In the genomic region with DNA sequence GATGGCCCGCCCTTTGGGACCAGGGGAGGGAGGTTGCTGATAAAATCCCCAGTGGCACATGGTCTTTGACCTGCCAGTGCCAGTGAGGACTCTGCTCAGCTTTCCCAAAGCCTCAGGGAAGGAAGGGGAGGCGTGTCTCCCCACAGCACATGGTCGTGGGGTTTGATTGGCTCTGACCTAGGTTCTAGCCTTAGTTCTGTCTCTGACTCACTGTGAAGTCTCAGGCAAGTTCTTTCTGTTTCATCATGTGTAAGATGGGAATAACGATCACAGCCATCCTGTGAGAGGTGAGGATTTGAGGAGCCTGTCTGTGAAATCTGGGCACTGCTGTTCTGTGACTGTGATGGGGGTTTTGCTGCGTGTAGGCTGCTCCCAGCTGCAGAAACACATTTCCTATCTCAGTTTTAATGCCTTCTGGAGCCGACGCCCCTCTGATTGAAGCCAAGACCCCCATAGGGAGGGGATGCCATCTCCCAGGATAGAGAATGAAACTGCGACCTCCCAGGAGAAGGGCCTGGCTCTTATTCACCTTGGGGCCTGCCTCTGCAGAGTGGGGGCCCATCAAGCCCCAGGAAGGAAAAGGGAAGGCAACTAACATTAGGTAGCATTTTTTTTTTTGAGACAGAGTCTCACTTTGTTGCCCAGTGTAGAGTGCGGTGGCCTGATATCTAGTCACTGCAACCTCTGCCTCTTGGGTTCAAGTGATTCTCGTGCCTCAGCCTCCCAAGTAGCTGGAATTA, we compare ENCODE assay signal across 16 cellular contexts.
A peak's percentile ranks its signal among the peaks of the same experiment; 100 is the strongest.
DNase-seq lines count a peak whose midpoint lies in the region; ATAC-seq and TF ChIP-seq lines count a peak whose summit lies in the region.
"Had no signal": no experiment of that assay in that cellular context is flagged by ENCODE, and none has a peak within 500 bp of the region (broad histone marks: within the 10 kb centered on the region; RNA-seq: fewer than 3 reads in every experiment).

No MANE protein-coding gene starts in this region.

- peaks cover 62% of the 10 kb centered on the region for H3K4me1 Mint-ChIP-seq in nephron progenitor cell

- no peak for TF ChIP-seq CTCF in nephron progenitor cell (IDR thresholded peaks at IDR 0.05)

- H3K9me3 ChIP-seq in aorta (ENCODE audit: control insufficient read depth, low read length), result peaks cover 3% of the 10 kb centered on the region
- H3K9me3 ChIP-seq: left lung, suprapubic skin had no signal

- H3K27me3 ChIP-seq in aorta (ENCODE audit: control insufficient read depth in 1 of 2, insufficient read depth in 2 of 2, low read length in 1 of 2), result no peaks in the 10 kb centered on the region
- H3K27me3 ChIP-seq: left lung had no signal

- no peak overlapping the region for H3K4me3 Mint-ChIP-seq in nephron progenitor cell
- H3K4me3 Mint-ChIP-seq: activated T-cell treated with anti-CD3 and anti-CD28 coated beads, Interleukin-2, amount 50 U/mL, for 72 hours had no signal

- H3K27me3 Mint-ChIP-seq in nephron progenitor cell (ENCODE audit: low read depth, poor library complexity), result peaks cover 9% of the 10 kb centered on the region

- ATAC-seq in aorta (ENCODE audit: low FRiP score) (no peak), HG03159 (IDR thresholded peaks at IDR 0.05; ENCODE audit: unreplicated experiment) (no peak), HG02642 (IDR thresholded peaks at IDR 0.05; ENCODE audit: poor library complexity, unreplicated experiment) (no peak)
- ATAC-seq: activated T-cell treated with anti-CD3 and anti-CD28 coated beads, Interleukin-2, amount 50 U/mL, for 72 hours; left lung had no signal

- 79% methylated on average over 10 of the region's 10 CpGs for WGBS in aorta, 2 donors

- DNase-seq in Caki2 (ENCODE audit: low read depth) (peak; percentile 43), NCI-H226 (peak; percentile 96), epithelial cell of prostate (ENCODE audit: low read depth, low spot score) (peak; percentile 55), nephron progenitor cell (no peak), aorta (no peak)
- DNase-seq in activated naive CD4-positive, alpha-beta T cell (lab: John Stamatoyannopoulos, UW), result no peak
- DNase-seq: activated CD4-positive, alpha-beta T cell treated with anti-CD3 and anti-CD28 coated beads, Interleukin-2, amount 50 U/mL, for 48 hours; activated T-cell treated with anti-CD3 and anti-CD28 coated beads, Interleukin-2, amount 50 U/mL, for 72 hours; hippocampal formation; left lung; NCI-H1092 treated with DMSO at 0.1 percent for 48 hours; NCI-H2171 treated with DMSO at 0.1 percent for 48 hours; NK-92 treated with Interleukin-12 subunit alpha and Interleukin-12 subunit beta, amount 100 ng/mL, for 24 hours had no signal

- in situ Hi-C loops in Caki2 (cut with HindIII; ENCODE audit: low pct_unique_long_range_greater_than_20kb, low sequenced_read_pairs), result no loop called here

- intact Hi-C loops in aorta (cut with DNase I), result no loop called here

- H3K9me3 Mint-ChIP-seq in nephron progenitor cell, result peaks cover 19% of the 10 kb centered on the region

- no peaks in the 10 kb centered on the region for H3K36me3 ChIP-seq in aorta (ENCODE audit: control insufficient read depth in 1 of 2, insufficient read depth in 2 of 2, low read length in 1 of 2)
- H3K36me3 ChIP-seq: left lung, suprapubic skin had no signal

- H3K27ac ChIP-seq in epithelial cell of prostate (peak overlapping the region; percentile 81), aorta (ENCODE audit: low read depth in 1 of 2, low read length in 2 of 2) (no peak overlapping the region)
- H3K27ac ChIP-seq: suprapubic skin had no signal

- peaks cover 12% of the 10 kb centered on the region for H3K36me3 Mint-ChIP-seq in nephron progenitor cell (ENCODE audit: low read depth)

- no peak overlapping the region for H3K4me3 ChIP-seq in aorta (ENCODE audit: low read length in 2 of 2)
- H3K4me3 ChIP-seq: left lung, suprapubic skin had no signal

- peak overlapping the region; percentile 50 for H3K27ac Mint-ChIP-seq in nephron progenitor cell
- H3K27ac Mint-ChIP-seq: activated T-cell treated with anti-CD3 and anti-CD28 coated beads, Interleukin-2, amount 50 U/mL, for 72 hours had no signal

- no peaks in the 10 kb centered on the region for H3K4me1 ChIP-seq in aorta (ENCODE audit: control insufficient read depth in 1 of 2, insufficient read depth in 2 of 2, low read length in 2 of 2)
- H3K4me1 ChIP-seq: left lung, suprapubic skin had no signal

Comparison
In these comparisons a context has a peak if more than half of its experiments do, and no peak if none do; other contexts are left out.
1. DNase-seq: peak in Caki2 (single experiment), NCI-H226 (single experiment) and epithelial cell of prostate (single experiment); none in nephron progenitor cell (single experiment), aorta (0 of 2) and activated naive CD4-positive, alpha-beta T cell (0 of 4).